8 cellular contexts compared by ENCODE assay signal in the genomic region with DNA sequence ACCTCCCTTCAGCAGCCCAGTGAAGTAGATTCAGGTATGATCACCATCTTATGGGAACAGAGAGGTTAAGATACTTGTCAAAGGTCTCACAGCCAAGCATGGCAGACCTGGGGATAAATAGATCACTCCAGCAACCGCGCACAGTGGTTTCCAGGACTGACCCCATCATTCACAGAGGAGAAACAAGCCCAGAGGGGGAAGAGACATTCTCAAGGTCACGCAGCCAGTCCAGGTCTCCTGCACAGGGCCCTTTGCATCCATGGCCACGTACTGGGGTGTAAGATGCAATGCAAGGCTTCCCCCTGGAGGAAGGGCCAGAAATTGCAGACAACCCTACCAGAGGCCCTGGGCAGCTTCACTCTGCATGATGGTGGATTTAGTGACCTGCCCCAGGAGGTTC. TPM values are rescaled to one million over a fixed set of nuclear protein-coding genes. Genes with fewer than 3 reads are reported as not detected.
DNase-seq lines count a peak whose midpoint lies in the region; ATAC-seq and TF ChIP-seq lines count a peak whose summit lies in the region.

No MANE protein-coding gene starts in this region.

- POLR2A ChIA-PET in CD8-positive, alpha-beta T cell (lab: Charles Lee): no interaction called here
- POLR2A ChIA-PET in HEK293 (lab: Yijun Ruan, JAX): no interaction called here

- H3K9me3 ChIP-seq in CD8-positive, alpha-beta T cell (ENCODE audit: low read length): no peaks in the 10 kb centered on the region
- H3K9me3 ChIP-seq in HEK293 (ENCODE audit: control insufficient read depth, insufficient read depth, low read depth, low read length) (no peaks in the 10 kb centered on the region), WERI-Rb-1 (ENCODE audit: severe bottlenecking) (no peaks in the 10 kb centered on the region)

- H3K4me3 Mint-ChIP-seq in CD8-positive, alpha-beta T cell: no peak overlapping the region

- intact Hi-C loops in CD8-positive, alpha-beta T cell (cut with DNase I, micrococcal nuclease): no loop called here

- H3K27ac Mint-ChIP-seq in CD8-positive, alpha-beta T cell: no peak overlapping the region

- no peaks in the 10 kb centered on the region for H3K9me3 Mint-ChIP-seq in CD8-positive, alpha-beta T cell

- no peak overlapping the region for H3K4me3 ChIP-seq in CD8-positive, alpha-beta T cell (ENCODE audit: low read depth, low read length)
- H3K4me3 ChIP-seq in HEK293 (ENCODE audit: low read depth, low read length) (no peak overlapping the region), WERI-Rb-1 (ENCODE audit: low read depth, low read length) (no peak overlapping the region)

- peaks cover 14% of the 10 kb centered on the region for H3K4me1 Mint-ChIP-seq in CD8-positive, alpha-beta T cell (ENCODE audit: low read depth)

- no peak for ATAC-seq in CD8-positive, alpha-beta T cell
- ATAC-seq in GM18907 (IDR thresholded peaks at IDR 0.05; ENCODE audit: unreplicated experiment): no peak
- ATAC-seq in HG02852 (IDR thresholded peaks at IDR 0.05; ENCODE audit: unreplicated experiment): no peak
- ATAC-seq in HG02981 (IDR thresholded peaks at IDR 0.05; ENCODE audit: unreplicated experiment): no peak

- peaks cover 16% of the 10 kb centered on the region for H3K27me3 Mint-ChIP-seq in CD8-positive, alpha-beta T cell (ENCODE audit: low read depth)

- no peaks in the 10 kb centered on the region for H3K36me3 Mint-ChIP-seq in CD8-positive, alpha-beta T cell

- no peaks in the 10 kb centered on the region for H3K4me1 ChIP-seq in CD8-positive, alpha-beta T cell (ENCODE audit: insufficient read depth, low read length)
- H3K4me1 ChIP-seq in HEK293 (ENCODE audit: control insufficient read depth, insufficient read depth, low read length): no peaks in the 10 kb centered on the region

- H3K27me3 ChIP-seq in CD8-positive, alpha-beta T cell (ENCODE audit: insufficient read depth, low read length): no peaks in the 10 kb centered on the region
- no peaks in the 10 kb centered on the region for H3K27me3 ChIP-seq in WERI-Rb-1 (ENCODE audit: insufficient read depth, low read depth, severe bottlenecking)

- H3K36me3 ChIP-seq in CD8-positive, alpha-beta T cell (ENCODE audit: insufficient read depth, low read length): no peaks in the 10 kb centered on the region
- H3K36me3 ChIP-seq in HEK293 (ENCODE audit: control insufficient read depth in 2 of 2, insufficient read depth in 1 of 2, low read length in 2 of 2) (no peaks in the 10 kb centered on the region), WERI-Rb-1 (no peaks in the 10 kb centered on the region)

- peak in 1 of 7 experiments; percentile 25 for DNase-seq in CD8-positive, alpha-beta T cell
- peak; percentile 40 for DNase-seq in WERI-Rb-1
- peak; percentile 38 for DNase-seq in iris pigment epithelial cell (ENCODE audit: low read depth)
- DNase-seq in NCI-H2196 treated with DMSO at 0.1 percent for 48 hours (lab: John Stamatoyannopoulos, UW; ENCODE audit: unreplicated experiment): no peak

- TF ChIP-seq CTCF in CD8-positive, alpha-beta T cell (IDR thresholded peaks at IDR 0.05): peak; percentile 30
- TF ChIP-seq CTCF in HEK293 (tag by site-specific recombination; IDR thresholded peaks at IDR 0.05): no peak
- peak; percentile 65 for TF ChIP-seq CTCF in WERI-Rb-1 (IDR thresholded peaks at IDR 0.05; ENCODE audit: low read depth, low read length)

- CTCF ChIA-PET in CD8-positive, alpha-beta T cell (lab: Charles Lee): interaction anchor here (1.1 to 1.4 kb wide), 3 partner anchors 9 to 78 kb away, joined by 3 to 10 read pairs (median 4); no protein-coding TSS in a partner anchor
- CTCF ChIA-PET in HEK293 (lab: Yijun Ruan, JAX): interaction anchor here (0.6 to 11.6 kb wide), 2 partner anchors 10 to 82 kb away, joined by 3 to 77 read pairs; no protein-coding TSS in a partner anchor

- H3K27ac ChIP-seq in CD8-positive, alpha-beta T cell (ENCODE audit: low read depth, low read length): no peak overlapping the region
- no peak overlapping the region for H3K27ac ChIP-seq in HEK293 (ENCODE audit: extremely low read depth, low read depth, low read length)
- no peak overlapping the region for H3K27ac ChIP-seq in WERI-Rb-1

TF ChIP-seq in HEK293, 187 proteins besides CTCF, POLR2A, EP300 and RAD21:
- TF ChIP-seq GLI4 (tag by site-specific recombination; IDR thresholded peaks at IDR 0.05) (no peak), ZBTB1 (tag by site-specific recombination; IDR thresholded peaks at IDR 0.05) (no peak), ZNF768 (tag by site-specific recombination; IDR thresholded peaks at IDR 0.05) (peak; percentile 37; the same call in 1 of the 2 replicates)
- TF ChIP-seq, protein P1, sequence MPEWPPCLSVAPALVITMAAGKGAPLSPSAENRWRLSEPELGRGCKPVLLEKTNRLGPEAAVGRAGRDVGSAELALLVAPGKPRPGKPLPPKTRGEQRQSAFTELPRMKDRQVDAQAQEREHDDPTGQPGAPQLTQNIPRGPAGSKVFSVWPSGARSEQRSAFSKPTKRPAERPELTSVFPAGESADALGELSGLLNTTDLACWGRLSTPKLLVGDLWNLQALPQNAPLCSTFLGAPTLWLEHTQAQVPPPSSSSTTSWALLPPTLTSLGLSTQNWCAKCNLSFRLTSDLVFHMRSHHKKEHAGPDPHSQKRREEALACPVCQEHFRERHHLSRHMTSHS (tag by site-specific recombination; IDR thresholded peaks at IDR 0.05): no peak
TF ChIP-seq in HEK293: peak in this region for 1.

RNA-seq across cellular contexts. Expression of gene TLE7, which starts 19.9 kb away (rescaled TPM):
- total RNA-seq in CD8-positive, alpha-beta T cell: not detected

RNA-seq across cellular contexts. Expression of gene ZNF23, which starts 40.1 kb away (rescaled TPM):
- 1 to 10 TPM; 8.0 to 8.5 TPM for total RNA-seq in CD8-positive, alpha-beta T cell
